18 cellular contexts compared by ENCODE assay signal in the genomic region with DNA sequence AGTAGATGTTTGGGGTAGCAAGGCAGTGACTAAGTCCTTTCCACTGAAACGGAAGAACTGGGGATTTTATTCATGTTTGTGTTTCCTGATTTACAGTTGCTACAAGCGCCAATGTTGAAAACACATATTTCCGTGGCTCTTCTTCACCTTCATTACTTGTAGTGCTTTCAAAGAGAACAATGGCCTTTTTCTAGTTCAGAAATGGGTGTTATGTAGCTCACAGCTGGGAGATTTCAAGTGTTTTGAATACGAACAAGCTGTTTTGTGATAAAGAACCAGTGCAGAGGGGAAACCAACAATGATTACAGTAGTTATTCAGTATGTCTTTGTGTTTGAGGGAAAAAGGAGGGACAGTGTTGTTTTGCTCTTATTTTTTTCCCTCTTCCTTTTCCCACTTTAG.
"Had no signal": no experiment of that assay in that cellular context is flagged by ENCODE, and none has a peak within 500 bp of the region (broad histone marks: within the 10 kb centered on the region; RNA-seq: fewer than 3 reads in every experiment).

No MANE protein-coding gene starts in this region.

- H3K36me3 ChIP-seq: brain microvascular endothelial cell, gastrocnemius medialis, left lung, tibial artery had no signal

- H3K4me3 ChIP-seq: gastrocnemius medialis, left lung, skin epidermis, tibial artery had no signal

- H3K27ac ChIP-seq: brain microvascular endothelial cell, epithelial cell of prostate, gastrocnemius medialis, left lung, skin epidermis, tibial artery had no signal

- H3K27me3 ChIP-seq: brain microvascular endothelial cell, gastrocnemius medialis, left lung, tibial artery had no signal

- DNase-seq: activated CD4-positive, alpha-beta T cell treated with anti-CD3 and anti-CD28 coated beads, Interleukin-2, amount 10 ng/mL, durations not matched to agents 7 days and 5 days; activated CD8-positive, alpha-beta memory T cell treated with anti-CD3 and anti-CD28 coated beads for 24 hours; activated gamma-delta T cell treated with Interleukin-2 at 50 U/mL for 16 hours; activated naive CD8-positive, alpha-beta T cell treated with anti-CD3 and anti-CD28 coated beads for 36 hours; amygdala; brain microvascular endothelial cell; cerebellar nuclear complex; effector memory CD4-positive, alpha-beta T cell; gastrocnemius medialis; islet precursor cell; left lung; naive thymus-derived CD8-positive, alpha-beta T cell; right cardiac atrium; stimulated activated CD4-positive, alpha-beta T cell treated with anti-CD3 and anti-CD28 coated beads, Interleukin-4, amount 100 ng/mL, for 24 hours; stimulated activated naive CD4-positive, alpha-beta T cell; tibial artery had no signal

- H3K4me1 ChIP-seq: gastrocnemius medialis, left lung, tibial artery had no signal

- H3K9me3 ChIP-seq: gastrocnemius medialis, left lung, tibial artery had no signal

- ATAC-seq: gastrocnemius medialis; left lung; naive thymus-derived CD8-positive, alpha-beta T cell; right cardiac atrium had no signal
